13 cellular contexts compared by ENCODE assay signal in genomic region chr1:201718346-201719202, GRCh38.
DNase-seq lines count a peak whose midpoint lies in the region; ATAC-seq, FAIRE-seq and TF ChIP-seq lines count a peak whose summit lies in the region.
"Had no signal": no experiment of that assay in that cellular context is flagged by ENCODE, and none has a peak within 500 bp of the region (broad histone marks: within the 10 kb centered on the region; RNA-seq: fewer than 3 reads in every experiment).

No MANE protein-coding gene starts in this region.

- DNase-seq in Karpas-422 (peak; percentile 72), GM12878 (ENCODE audit: low read depth, low spot score) (no peak), lower lobe of right lung (no peak), NCI-H2196 (lab: John Stamatoyannopoulos, UW; ENCODE audit: unreplicated experiment) (no peak)
- DNase-seq in effector memory CD4-positive, alpha-beta T cell, result no peak
- DNase-seq: activated CD4-positive, alpha-beta T cell treated with anti-CD3 and anti-CD28 coated beads for 4 hours; activated effector memory CD4-positive, alpha-beta T cell treated with Interleukin-2 at 50 U/mL for 16 hours; NCI-H187 had no signal

- RAD21 ChIA-PET in GM12878 (lab: Charles Lee; ENCODE audit: unreplicated experiment), result interaction anchor here (0.7 kb wide), 1 partner anchor 75 kb away, joined by 4 read pairs; no protein-coding TSS in a partner anchor

- H3K36me3 ChIP-seq in Karpas-422 (ENCODE audit: insufficient read depth, low read length) (no peaks in the 10 kb centered on the region), GM12878 (ENCODE audit: control insufficient read depth in 2 of 2, insufficient read depth in 2 of 2, low read length in 1 of 2) (no peaks in the 10 kb centered on the region), lower lobe of right lung (peaks cover 9% of the 10 kb centered on the region)
- H3K36me3 ChIP-seq in effector memory CD4-positive, alpha-beta T cell (ENCODE audit: control insufficient read depth, insufficient read depth, low read length), result no peaks in the 10 kb centered on the region

- POLR2A ChIA-PET in GM12878 (lab: Charles Lee), result no interaction called here

- H3K4me2 ChIP-seq in Karpas-422 (ENCODE audit: low read depth, low read length, poor library complexity, severe bottlenecking), result no peak overlapping the region
- H3K4me2 ChIP-seq in GM12878 (ENCODE audit: control insufficient read depth, insufficient read depth), result no peak overlapping the region

- H3K27ac ChIP-seq in Karpas-422 (ENCODE audit: low read length) (no peak overlapping the region), GM12878 (ENCODE audit: control insufficient read depth, insufficient read depth) (no peak overlapping the region), lower lobe of right lung (peak overlapping the region; percentile 11), temporal lobe (ENCODE audit: low read depth, low read length) (peak overlapping the region; percentile 100)
- no peak overlapping the region for H3K27ac ChIP-seq in effector memory CD4-positive, alpha-beta T cell (ENCODE audit: insufficient read depth, low read length, poor library complexity, severe bottlenecking)

- SMC1A ChIA-PET in GM12878 (lab: Charles Lee; ENCODE audit: uncharacterized antibody, unreplicated experiment), result interaction anchor here (0.5 to 1.7 kb wide), 3 partner anchors 9 to 1669 kb away, joined by 3 to 8 read pairs (median 3); no protein-coding TSS in a partner anchor

- CTCF ChIA-PET in GM12878 (lab: Yijun Ruan, JAX), result interaction anchor here (1.0 to 1.5 kb wide), 4 partner anchors 8 to 14 kb away, joined by 3 to 6 read pairs (median 3); no protein-coding TSS in a partner anchor

- H3K9ac ChIP-seq in Karpas-422 (ENCODE audit: low read length) (no peak overlapping the region), GM12878 (ENCODE audit: control insufficient read depth, insufficient read depth, low read length) (no peak overlapping the region)

- no peak overlapping the region for H2AFZ ChIP-seq in Karpas-422 (ENCODE audit: low read length)
- no peak overlapping the region for H2AFZ ChIP-seq in GM12878 (ENCODE audit: control insufficient read depth, low read depth, low read length)

- FAIRE-seq in GM12878 (lab: Jason Lieb, UNC), result no peak
- FAIRE-seq: D721Med, H54 had no signal

- intact Hi-C loops in GM12878 (cut with micrococcal nuclease; ENCODE audit: unreplicated experiment) (loop anchor here (5.0 kb wide), 1 partner anchor 44 kb away; no protein-coding TSS in a partner anchor), lower lobe of right lung (cut with DNase I) (no loop called here)

- no peaks in the 10 kb centered on the region; the same call in 1 of the 2 replicates for H4K20me1 ChIP-seq in Karpas-422 (ENCODE audit: insufficient read depth, low read depth, low read length)
- no peaks in the 10 kb centered on the region for H4K20me1 ChIP-seq in GM12878 (ENCODE audit: control insufficient read depth, insufficient read depth)

- ATAC-seq in GM12878 (no peak), lower lobe of right lung (no peak), HG02763 (IDR thresholded peaks at IDR 0.05; ENCODE audit: unreplicated experiment) (no peak)
- ATAC-seq: stimulated activated effector memory CD8-positive, alpha-beta T cell treated with anti-CD3 and anti-CD28 coated beads, Interleukin-12 subunit alpha, Interleukin-12 subunit beta, amount 100 ng/mL, for 72 hours had no signal

- in situ Hi-C loops in GM12878 (cut with MboI), result no loop called here

- no peaks in the 10 kb centered on the region for H3K9me2 ChIP-seq in Karpas-422 (replicated peaks; ENCODE audit: insufficient read depth, low read length)

- H3K4me3 ChIP-seq in Karpas-422 (ENCODE audit: low read length) (no peak overlapping the region), GM12878 (no peak overlapping the region), lower lobe of right lung (no peak overlapping the region)
- H3K4me3 ChIP-seq in effector memory CD4-positive, alpha-beta T cell (ENCODE audit: insufficient read depth, low read depth, low read length, poor library complexity, severe bottlenecking), result no peak overlapping the region

- no peak for TF ChIP-seq CTCF in GM12878 (IDR thresholded peaks at IDR 0.05 in 2 of 3, conservative IDR thresholded peaks at IDR 0.05 in 1 of 3; ENCODE audit: control insufficient read depth in 2 of 3, extremely low read depth in 1 of 3, insufficient read depth in 1 of 3, low read depth in 3 of 3, low read length in 3 of 3)
- TF ChIP-seq CTCF in lower lobe of right lung (IDR thresholded peaks at IDR 0.05), result no peak

- no peak for TF ChIP-seq POLR2A in GM12878 (IDR thresholded peaks at IDR 0.05; ENCODE audit: low read depth, low read length)

- H3K27me3 ChIP-seq in Karpas-422 (ENCODE audit: low read length) (no peaks in the 10 kb centered on the region), GM12878 (replicated peaks in 1 of 2; ENCODE audit: control insufficient read depth in 2 of 2, insufficient read depth in 2 of 2, low read length in 1 of 2) (no peaks in the 10 kb centered on the region), lower lobe of right lung (ENCODE audit: low read depth) (no peaks in the 10 kb centered on the region)
- H3K27me3 ChIP-seq in effector memory CD4-positive, alpha-beta T cell (replicated peaks; ENCODE audit: control insufficient read depth, insufficient read depth, low read length, poor library complexity, severe bottlenecking), result no peaks in the 10 kb centered on the region

- H3K79me2 ChIP-seq in Karpas-422 (ENCODE audit: low read length), result no peaks in the 10 kb centered on the region
- no peaks in the 10 kb centered on the region for H3K79me2 ChIP-seq in GM12878 (ENCODE audit: control insufficient read depth, insufficient read depth, low read length)

- WGBS in GM12878 (ENCODE audit: insufficient coverage, insufficient replicate concordance, low lambda C conversion rate, missing lambda C conversion rate), result 77% methylated on average over 36 of the region's 36 CpGs

- H3K9me3 ChIP-seq in Karpas-422 (ENCODE audit: low read length) (no peaks in the 10 kb centered on the region), GM12878 (replicated peaks; ENCODE audit: control insufficient read depth, insufficient read depth, low read length) (no peaks in the 10 kb centered on the region), lower lobe of right lung (no peaks in the 10 kb centered on the region)
- no peaks in the 10 kb centered on the region for H3K9me3 ChIP-seq in effector memory CD4-positive, alpha-beta T cell (ENCODE audit: control insufficient read depth, low read length)

- no TSS peak for BruUV-seq in GM12878 (replicated peaks; lab: Mats Ljungman, UMichigan)

- no peak for TF ChIP-seq RAD21 in GM12878 (IDR thresholded peaks at IDR 0.05; ENCODE audit: insufficient read depth, low read depth, low read length)

- no peak for TF ChIP-seq EP300 in GM12878 (IDR thresholded peaks at IDR 0.05; ENCODE audit: borderline replicate concordance in 1 of 2, control insufficient read depth in 1 of 2, low read depth in 2 of 2, low read length in 2 of 2)

- H3K4me1 ChIP-seq in Karpas-422 (ENCODE audit: low read length), result peaks cover 12% of the 10 kb centered on the region
- peaks cover 44% of the 10 kb centered on the region for H3K4me1 ChIP-seq in GM12878 (ENCODE audit: control insufficient read depth, insufficient read depth, low read length)
- peaks cover 59% of the 10 kb centered on the region for H3K4me1 ChIP-seq in lower lobe of right lung
- no peaks in the 10 kb centered on the region for H3K4me1 ChIP-seq in effector memory CD4-positive, alpha-beta T cell (ENCODE audit: control insufficient read depth, insufficient read depth, low read length, poor library complexity, severe bottlenecking)

TF ChIP-seq in GM12878, 131 proteins besides CTCF, POLR2A, EP300 and RAD21 (continues in another document):
- TF ChIP-seq FOS (IDR thresholded peaks at IDR 0.05; ENCODE audit: borderline replicate concordance, extremely low read depth, insufficient read length) (no peak), ZNF24 (IDR thresholded peaks at IDR 0.05) (no peak), TCF7 (IDR thresholded peaks at IDR 0.05; ENCODE audit: borderline replicate concordance) (no peak), SKIL (IDR thresholded peaks at IDR 0.05; ENCODE audit: low read depth, poor library complexity, severe bottlenecking) (no peak), RCOR1 (conservative IDR thresholded peaks at IDR 0.05; ENCODE audit: low read depth, low read length) (no peak), TAF1 (IDR thresholded peaks at IDR 0.05; ENCODE audit: borderline replicate concordance, low read depth, low read length) (no peak), YY1 (IDR thresholded peaks at IDR 0.05; ENCODE audit: low read depth, low read length) (no peak), PBX3 (IDR thresholded peaks at IDR 0.05; ENCODE audit: insufficient replicate concordance, low read depth, low read length) (peak; percentile 72), BRCA1 (IDR thresholded peaks at IDR 0.05; ENCODE audit: low read depth, low read length) (no peak), BACH1 (IDR thresholded peaks at IDR 0.05; ENCODE audit: borderline replicate concordance) (no peak)

Comparison
In these comparisons a context has a peak if more than half of its experiments do, and no peak if none do; other contexts are left out.
1. H3K27ac ChIP-seq: peak in lower lobe of right lung (single experiment) and temporal lobe (single experiment); none in Karpas-422 (single experiment), GM12878 (single experiment) and effector memory CD4-positive, alpha-beta T cell (single experiment).